ENCODE assay signal across 22 cellular contexts in the genomic region with DNA sequence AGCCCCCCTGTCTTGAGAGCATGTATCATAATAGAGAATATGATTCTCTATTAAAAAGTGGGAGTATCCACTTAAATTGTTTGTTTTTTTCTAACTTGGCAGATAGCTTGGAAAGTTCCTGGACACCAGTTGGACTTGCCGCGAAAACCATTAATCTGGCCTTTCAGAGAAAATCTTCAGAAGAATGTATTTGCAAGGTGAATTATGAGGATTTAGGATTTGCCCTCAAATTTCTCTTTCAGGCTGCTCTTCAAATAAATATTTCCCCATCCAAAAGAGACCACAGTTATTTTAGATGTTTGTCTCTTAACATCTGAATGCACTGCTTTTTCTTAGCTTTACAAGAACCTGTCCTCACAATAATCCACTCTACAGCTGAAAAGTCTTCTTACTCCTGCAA. TPM values are rescaled to one million over a fixed set of nuclear protein-coding genes. Genes with fewer than 3 reads are reported as not detected.
"Had no signal": no experiment of that assay in that cellular context is flagged by ENCODE, and none has a peak within 500 bp of the region (broad histone marks: within the 10 kb centered on the region; RNA-seq: fewer than 3 reads in every experiment).

No MANE protein-coding gene starts in this region.

- H3K27ac ChIP-seq: coronary artery, gastrocnemius medialis, heart right ventricle, parathyroid adenoma, prostate gland, right lobe of liver, tibial artery, upper lobe of right lung had no signal

- H3K4me1 Mint-ChIP-seq: neural crest cell; stimulated activated effector memory CD8-positive, alpha-beta T cell treated with anti-CD3 and anti-CD28 coated beads, Interleukin-12 subunit alpha, Interleukin-12 subunit beta, amount 100 ng/mL, for 72 hours had no signal

- H3K9ac ChIP-seq: parathyroid adenoma had no signal

- H3K36me3 Mint-ChIP-seq: naive thymus-derived CD8-positive, alpha-beta T cell; stimulated activated effector memory CD8-positive, alpha-beta T cell treated with anti-CD3 and anti-CD28 coated beads, Interleukin-12 subunit alpha, Interleukin-12 subunit beta, amount 100 ng/mL, for 72 hours had no signal

- H3K4me3 Mint-ChIP-seq: naive thymus-derived CD8-positive, alpha-beta T cell; neural crest cell; stimulated activated effector memory CD8-positive, alpha-beta T cell treated with anti-CD3 and anti-CD28 coated beads, Interleukin-12 subunit alpha, Interleukin-12 subunit beta, amount 100 ng/mL, for 72 hours; stimulated activated naive CD8-positive, alpha-beta T cell treated with anti-CD3 and anti-CD28 coated beads, Interleukin-15, Interleukin-2, amounts not matched to agents 100 ng/mL and 50 ng/mL, for 24 hours had no signal

- H3K4me3 ChIP-seq: coronary artery, gastrocnemius medialis, heart right ventricle, prostate gland, right lobe of liver, tibial artery, upper lobe of right lung had no signal

- H3K36me3 ChIP-seq: gastrocnemius medialis, heart right ventricle, prostate gland, right lobe of liver, tibial artery, upper lobe of right lung had no signal

- H3K27ac Mint-ChIP-seq: stimulated activated effector memory CD8-positive, alpha-beta T cell treated with anti-CD3 and anti-CD28 coated beads, Interleukin-12 subunit alpha, Interleukin-12 subunit beta, amount 100 ng/mL, for 72 hours; stimulated activated naive CD8-positive, alpha-beta T cell treated with anti-CD3 and anti-CD28 coated beads, Interleukin-15, Interleukin-2, amounts not matched to agents 100 ng/mL and 50 ng/mL, for 24 hours had no signal

- H3K4me1 ChIP-seq: parathyroid adenoma, prostate gland, right lobe of liver, tibial artery, upper lobe of right lung had no signal

- DNase-seq: effector CD4-positive, alpha-beta T cell; gastrocnemius medialis; hypothalamus; kidney glomerular epithelial cell; naive thymus-derived CD8-positive, alpha-beta T cell; nucleus accumbens; retina; right lobe of liver; stimulated activated CD4-positive, alpha-beta T cell treated with anti-CD3 and anti-CD28 coated beads, Interleukin-4, amount 100 ng/mL, for 1 hour; stimulated activated CD8-positive, alpha-beta memory T cell treated with anti-CD3 and anti-CD28 coated beads, Interleukin-4, amount 100 ng/mL, for 48 hours; tibial artery; upper lobe of right lung had no signal

- H3K9me3 Mint-ChIP-seq: neural crest cell; stimulated activated effector memory CD8-positive, alpha-beta T cell treated with anti-CD3 and anti-CD28 coated beads, Interleukin-12 subunit alpha, Interleukin-12 subunit beta, amount 100 ng/mL, for 72 hours; stimulated activated naive CD8-positive, alpha-beta T cell treated with anti-CD3 and anti-CD28 coated beads, Interleukin-15, Interleukin-2, amounts not matched to agents 100 ng/mL and 50 ng/mL, for 24 hours had no signal

- H3K27me3 ChIP-seq: gastrocnemius medialis, right lobe of liver, upper lobe of right lung had no signal

RNA-seq across cellular contexts. Expression of gene MARCHF10, which starts 53.4 kb away (rescaled TPM):
- total RNA-seq: dermis microvascular lymphatic vessel endothelial cell, gastrocnemius medialis, heart right ventricle, liver, mononuclear cell, right lobe of liver, upper lobe of right lung had no signal
- polyA plus RNA-seq: liver had no signal
